ENCODE assay signal across 17 cellular contexts in the genomic region with DNA sequence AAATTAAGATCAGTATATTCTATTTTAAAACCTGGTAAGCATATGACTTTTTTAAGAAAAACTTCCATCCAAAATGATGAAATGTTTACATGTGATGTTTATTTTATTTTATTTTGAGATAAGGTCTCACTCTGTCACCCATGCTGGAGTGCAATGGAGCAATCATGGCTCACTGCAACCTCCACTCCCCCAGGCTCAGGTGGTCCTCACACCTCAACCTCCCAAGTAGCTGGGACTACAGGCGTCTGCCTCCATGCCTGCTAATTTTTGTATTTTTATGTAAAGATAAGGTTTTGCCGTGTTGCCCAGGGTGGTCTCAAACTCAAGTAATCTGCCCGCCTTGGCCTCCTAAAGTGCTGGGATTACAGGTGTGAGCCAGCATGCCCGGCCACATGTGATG.
DNase-seq lines count a peak whose midpoint lies in the region; ATAC-seq and TF ChIP-seq lines count a peak whose summit lies in the region.
"Had no signal": no experiment of that assay in that cellular context is flagged by ENCODE, and none has a peak within 500 bp of the region (broad histone marks: within the 10 kb centered on the region; RNA-seq: fewer than 3 reads in every experiment).

No MANE protein-coding gene starts in this region.

- peak overlapping the region; percentile 10 for H3K27ac ChIP-seq in right cardiac atrium (ENCODE audit: low read length)
- peak overlapping the region; percentile 90 to 98 (median 92) for H3K27ac ChIP-seq in gastroesophageal sphincter
- H3K27ac ChIP-seq: foreskin keratinocyte had no signal

- TF ChIP-seq EP300 in gastroesophageal sphincter (IDR thresholded peaks at IDR 0.05), result no peak

- ATAC-seq in right cardiac atrium (no peak), left ventricle myocardium superior (no peak), gastroesophageal sphincter (no peak), sciatic nerve (no peak), GM18873 (IDR thresholded peaks at IDR 0.05; ENCODE audit: low FRiP score, unreplicated experiment) (no peak)
- ATAC-seq: foreskin keratinocyte, natural killer cell, SK-N-SH treated with all-trans-retinoic acid at 6 μM for 48 hours had no signal

- intact Hi-C loops in right cardiac atrium (cut with DNase I) (no loop called here), left ventricle myocardium superior (cut with micrococcal nuclease) (no loop called here), sciatic nerve (cut with DNase I) (no loop called here)

- 85% methylated on average over 4 of the region's 4 CpGs for WGBS in right cardiac atrium
- 20 to 49% methylated on average over 1 to 2 of the region's 4 CpGs for WGBS in gastroesophageal sphincter (ENCODE audit: low coverage in 1 of 2), 2 donors

- CTCF ChIA-PET in GM10248 (lab: Yijun Ruan, JAX), result interaction anchor here (1.3 to 1.7 kb wide), 3 partner anchors 8 to 67 kb away, joined by 3 to 5 read pairs (median 3); no protein-coding TSS in a partner anchor

- no peaks in the 10 kb centered on the region for H3K27me3 ChIP-seq in right cardiac atrium (ENCODE audit: control insufficient read depth, insufficient read depth)
- H3K27me3 ChIP-seq in gastroesophageal sphincter, result no peaks in the 10 kb centered on the region
- H3K27me3 ChIP-seq: foreskin keratinocyte had no signal

- TF ChIP-seq POLR2A in gastroesophageal sphincter (IDR thresholded peaks at IDR 0.05), result no peak

- no peaks in the 10 kb centered on the region for H3K36me3 ChIP-seq in gastroesophageal sphincter

- H3K4me3 ChIP-seq in right cardiac atrium (ENCODE audit: low read length) (no peak overlapping the region), gastroesophageal sphincter (no peak overlapping the region)

- H3K9me3 ChIP-seq in right cardiac atrium (ENCODE audit: control insufficient read depth, low read length) (no peaks in the 10 kb centered on the region), gastroesophageal sphincter (no peaks in the 10 kb centered on the region)

- TF ChIP-seq CTCF in gastroesophageal sphincter (IDR thresholded peaks at IDR 0.05) (no peak), GM10248 (IDR thresholded peaks at IDR 0.05; ENCODE audit: control extremely low read depth, extremely low read depth, low read depth, missing control alignments) (no peak)

- no peak for DNase-seq in right cardiac atrium
- no peak for DNase-seq in left ventricle myocardium superior
- peak; percentile 13 for DNase-seq in sciatic nerve (ENCODE audit: low spot score)
- no peak for DNase-seq in GM10248 (ENCODE audit: extremely low spot score)
- DNase-seq in OCI-M2 (lab: John Stamatoyannopoulos, UW; ENCODE audit: unreplicated experiment), result no peak
- DNase-seq: activated CD4-positive, CD25-positive, alpha-beta regulatory T cell; foreskin keratinocyte; natural killer cell; NCI-H1105; NCI-H2107; NCI-H510A treated with DMSO at 0.1 percent for 48 hours; RPMI8226; stimulated activated CD4-positive, alpha-beta T cell treated with anti-CD3 and anti-CD28 coated beads, Interleukin-4, amount 100 ng/mL, for 1 hour; T-helper 9 cell had no signal

- POLR2A ChIA-PET in GM10248 (lab: Yijun Ruan, JAX), result no interaction called here

- peaks cover 12% of the 10 kb centered on the region for H3K4me1 ChIP-seq in right cardiac atrium (ENCODE audit: control insufficient read depth, insufficient read depth, low read length)
- H3K4me1 ChIP-seq in gastroesophageal sphincter, result peaks cover 0 to 80% (median 13%) of the 10 kb centered on the region in 3 donors
- H3K4me1 ChIP-seq: foreskin keratinocyte had no signal
